1 cellular context compared by ENCODE assay signal in genomic region chr11:19976281-19976941, GRCh38.
TF ChIP-seq lines count a peak whose summit lies in the region.

No MANE protein-coding gene starts in this region.

TF ChIP-seq in HepG2, 621 proteins besides CTCF, POLR2A, EP300 and RAD21 (continued from another document):
- TF ChIP-seq, protein P1, sequence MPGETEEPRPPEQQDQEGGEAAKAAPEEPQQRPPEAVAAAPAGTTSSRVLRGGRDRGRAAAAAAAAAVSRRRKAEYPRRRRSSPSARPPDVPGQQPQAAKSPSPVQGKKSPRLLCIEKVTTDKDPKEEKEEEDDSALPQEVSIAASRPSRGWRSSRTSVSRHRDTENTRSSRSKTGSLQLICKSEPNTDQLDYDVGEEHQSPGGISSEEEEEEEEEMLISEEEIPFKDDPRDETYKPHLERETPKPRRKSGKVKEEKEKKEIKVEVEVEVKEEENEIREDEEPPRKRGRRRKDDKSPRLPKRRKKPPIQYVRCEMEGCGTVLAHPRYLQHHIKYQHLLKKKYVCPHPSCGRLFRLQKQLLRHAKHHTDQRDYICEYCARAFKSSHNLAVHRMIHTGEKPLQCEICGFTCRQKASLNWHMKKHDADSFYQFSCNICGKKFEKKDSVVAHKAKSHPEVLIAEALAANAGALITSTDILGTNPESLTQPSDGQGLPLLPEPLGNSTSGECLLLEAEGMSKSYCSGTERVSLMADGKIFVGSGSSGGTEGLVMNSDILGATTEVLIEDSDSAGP (CRISPR knock-in tag; IDR thresholded peaks at IDR 0.05; ENCODE audit: borderline replicate concordance) = peak; percentile 63; the same call in 1 of the 2 replicates
- TF ChIP-seq KDM6A (CRISPR knock-in tag; IDR thresholded peaks at IDR 0.05; ENCODE audit: low read depth) = peak; percentile 47; the same call in 1 of the 2 replicates
- 0 out of 2 replicates have a peak, but pooled peaks have one; percentile 23 for TF ChIP-seq ZIK1 (CRISPR knock-in tag; IDR thresholded peaks at IDR 0.05; ENCODE audit: borderline replicate concordance, low read depth)
- TF ChIP-seq ZNF674 (CRISPR knock-in tag; IDR thresholded peaks at IDR 0.05; ENCODE audit: low read depth) = no peak
- TF ChIP-seq, protein P2, sequence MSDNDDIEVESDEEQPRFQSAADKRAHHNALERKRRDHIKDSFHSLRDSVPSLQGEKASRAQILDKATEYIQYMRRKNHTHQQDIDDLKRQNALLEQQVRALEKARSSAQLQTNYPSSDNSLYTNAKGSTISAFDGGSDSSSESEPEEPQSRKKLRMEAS (IDR thresholded peaks at IDR 0.05) = peak; percentile 40; the same call in 1 of the 2 replicates
- TF ChIP-seq, protein P3, sequence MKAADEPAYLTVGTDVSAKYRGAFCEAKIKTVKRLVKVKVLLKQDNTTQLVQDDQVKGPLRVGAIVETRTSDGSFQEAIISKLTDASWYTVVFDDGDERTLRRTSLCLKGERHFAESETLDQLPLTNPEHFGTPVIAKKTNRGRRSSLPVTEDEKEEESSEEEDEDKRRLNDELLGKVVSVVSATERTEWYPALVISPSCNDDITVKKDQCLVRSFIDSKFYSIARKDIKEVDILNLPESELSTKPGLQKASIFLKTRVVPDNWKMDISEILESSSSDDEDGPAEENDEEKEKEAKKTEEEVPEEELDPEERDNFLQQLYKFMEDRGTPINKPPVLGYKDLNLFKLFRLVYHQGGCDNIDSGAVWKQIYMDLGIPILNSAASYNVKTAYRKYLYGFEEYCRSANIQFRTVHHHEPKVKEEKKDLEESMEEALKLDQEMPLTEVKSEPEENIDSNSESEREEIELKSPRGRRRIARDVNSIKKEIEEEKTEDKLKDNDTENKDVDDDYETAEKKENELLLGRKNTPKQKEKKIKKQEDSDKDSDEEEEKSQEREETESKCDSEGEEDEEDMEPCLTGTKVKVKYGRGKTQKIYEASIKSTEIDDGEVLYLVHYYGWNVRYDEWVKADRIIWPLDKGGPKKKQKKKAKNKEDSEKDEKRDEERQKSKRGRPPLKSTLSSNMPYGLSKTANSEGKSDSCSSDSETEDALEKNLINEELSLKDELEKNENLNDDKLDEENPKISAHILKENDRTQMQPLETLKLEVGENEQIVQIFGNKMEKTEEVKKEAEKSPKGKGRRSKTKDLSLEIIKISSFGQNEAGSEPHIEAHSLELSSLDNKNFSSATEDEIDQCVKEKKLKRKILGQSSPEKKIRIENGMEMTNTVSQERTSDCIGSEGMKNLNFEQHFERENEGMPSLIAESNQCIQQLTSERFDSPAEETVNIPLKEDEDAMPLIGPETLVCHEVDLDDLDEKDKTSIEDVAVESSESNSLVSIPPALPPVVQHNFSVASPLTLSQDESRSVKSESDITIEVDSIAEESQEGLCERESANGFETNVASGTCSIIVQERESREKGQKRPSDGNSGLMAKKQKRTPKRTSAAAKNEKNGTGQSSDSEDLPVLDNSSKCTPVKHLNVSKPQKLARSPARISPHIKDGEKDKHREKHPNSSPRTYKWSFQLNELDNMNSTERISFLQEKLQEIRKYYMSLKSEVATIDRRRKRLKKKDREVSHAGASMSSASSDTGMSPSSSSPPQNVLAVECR (CRISPR knock-in tag; IDR thresholded peaks at IDR 0.05; ENCODE audit: borderline replicate concordance) = peak; percentile 59; the same call in 1 of the 2 replicates
- TF ChIP-seq ZNF546 (CRISPR knock-in tag; conservative IDR thresholded peaks at IDR 0.05) = 0 out of 2 replicates have a peak, but pooled peaks have one; percentile 50
- TF ChIP-seq MIXL1 (CRISPR knock-in tag; IDR thresholded peaks at IDR 0.05) = 0 out of 2 replicates have a peak, but pooled peaks have one; percentile 50
- peak; percentile 52 for TF ChIP-seq KAT8 (CRISPR knock-in tag; IDR thresholded peaks at IDR 0.05)
- TF ChIP-seq, protein P4, sequence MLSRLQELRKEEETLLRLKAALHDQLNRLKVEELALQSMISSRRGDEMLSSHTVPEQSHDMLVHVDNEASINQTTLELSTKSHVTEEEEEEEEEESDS (CRISPR knock-in tag; IDR thresholded peaks at IDR 0.05; ENCODE audit: borderline replicate concordance) = no peak
- peak; percentile 54; the same call in 1 of the 2 replicates for TF ChIP-seq ZFY (CRISPR knock-in tag; IDR thresholded peaks at IDR 0.05)
- TF ChIP-seq ZNF572 (CRISPR knock-in tag; IDR thresholded peaks at IDR 0.05) = peak; percentile 49; the same call in 1 of the 2 replicates
- peak; percentile 54; the same call in 1 of the 2 replicates for TF ChIP-seq RXRB (CRISPR knock-in tag; IDR thresholded peaks at IDR 0.05; ENCODE audit: borderline replicate concordance)
- TF ChIP-seq, protein P5, sequence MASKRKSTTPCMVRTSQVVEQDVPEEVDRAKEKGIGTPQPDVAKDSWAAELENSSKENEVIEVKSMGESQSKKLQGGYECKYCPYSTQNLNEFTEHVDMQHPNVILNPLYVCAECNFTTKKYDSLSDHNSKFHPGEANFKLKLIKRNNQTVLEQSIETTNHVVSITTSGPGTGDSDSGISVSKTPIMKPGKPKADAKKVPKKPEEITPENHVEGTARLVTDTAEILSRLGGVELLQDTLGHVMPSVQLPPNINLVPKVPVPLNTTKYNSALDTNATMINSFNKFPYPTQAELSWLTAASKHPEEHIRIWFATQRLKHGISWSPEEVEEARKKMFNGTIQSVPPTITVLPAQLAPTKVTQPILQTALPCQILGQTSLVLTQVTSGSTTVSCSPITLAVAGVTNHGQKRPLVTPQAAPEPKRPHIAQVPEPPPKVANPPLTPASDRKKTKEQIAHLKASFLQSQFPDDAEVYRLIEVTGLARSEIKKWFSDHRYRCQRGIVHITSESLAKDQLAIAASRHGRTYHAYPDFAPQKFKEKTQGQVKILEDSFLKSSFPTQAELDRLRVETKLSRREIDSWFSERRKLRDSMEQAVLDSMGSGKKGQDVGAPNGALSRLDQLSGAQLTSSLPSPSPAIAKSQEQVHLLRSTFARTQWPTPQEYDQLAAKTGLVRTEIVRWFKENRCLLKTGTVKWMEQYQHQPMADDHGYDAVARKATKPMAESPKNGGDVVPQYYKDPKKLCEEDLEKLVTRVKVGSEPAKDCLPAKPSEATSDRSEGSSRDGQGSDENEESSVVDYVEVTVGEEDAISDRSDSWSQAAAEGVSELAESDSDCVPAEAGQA (IDR thresholded peaks at IDR 0.05; ENCODE audit: low read depth) = 0 out of 2 replicates have a peak, but pooled peaks have one; percentile 40
- TF ChIP-seq, protein P5 (CRISPR knock-in tag; IDR thresholded peaks at IDR 0.05; ENCODE audit: borderline replicate concordance) = no peak
- peak; percentile 31; the same call in 1 of the 2 replicates for TF ChIP-seq NR2F6 (IDR thresholded peaks at IDR 0.05)
- TF ChIP-seq NR2F6 (CRISPR knock-in tag; IDR thresholded peaks at IDR 0.05) = no peak; the same call in 1 of the 2 replicates
- TF ChIP-seq, protein P6, sequence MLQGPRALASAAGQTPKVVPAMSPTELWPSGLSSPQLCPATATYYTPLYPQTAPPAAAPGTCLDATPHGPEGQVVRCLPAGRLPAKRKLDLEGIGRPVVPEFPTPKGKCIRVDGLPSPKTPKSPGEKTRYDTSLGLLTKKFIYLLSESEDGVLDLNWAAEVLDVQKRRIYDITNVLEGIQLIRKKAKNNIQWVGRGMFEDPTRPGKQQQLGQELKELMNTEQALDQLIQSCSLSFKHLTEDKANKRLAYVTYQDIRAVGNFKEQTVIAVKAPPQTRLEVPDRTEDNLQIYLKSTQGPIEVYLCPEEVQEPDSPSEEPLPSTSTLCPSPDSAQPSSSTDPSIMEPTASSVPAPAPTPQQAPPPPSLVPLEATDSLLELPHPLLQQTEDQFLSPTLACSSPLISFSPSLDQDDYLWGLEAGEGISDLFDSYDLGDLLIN (CRISPR knock-in tag; IDR thresholded peaks at IDR 0.05; ENCODE audit: borderline replicate concordance) = no peak
- TF ChIP-seq ZNF766 (CRISPR knock-in tag; IDR thresholded peaks at IDR 0.05; ENCODE audit: borderline replicate concordance) = 0 out of 2 replicates have a peak, but pooled peaks have one; percentile 45
- TF ChIP-seq, protein P7, sequence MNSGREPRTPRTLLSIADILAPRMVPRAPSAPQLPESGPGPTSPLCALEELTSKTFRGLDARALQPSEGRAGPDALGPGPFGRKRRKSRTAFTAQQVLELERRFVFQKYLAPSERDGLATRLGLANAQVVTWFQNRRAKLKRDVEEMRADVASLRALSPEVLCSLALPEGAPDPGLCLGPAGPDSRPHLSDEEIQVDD (CRISPR knock-in tag; IDR thresholded peaks at IDR 0.05; ENCODE audit: borderline replicate concordance) = 0 out of 2 replicates have a peak, but pooled peaks have one; percentile 51
- TF ChIP-seq HIC2 (CRISPR knock-in tag; IDR thresholded peaks at IDR 0.05; ENCODE audit: low read depth) = no peak
- 0 out of 2 replicates have a peak, but pooled peaks have one; percentile 42 for TF ChIP-seq DPF2 (CRISPR knock-in tag; IDR thresholded peaks at IDR 0.05; ENCODE audit: borderline replicate concordance, low read depth)
- TF ChIP-seq MED1 (CRISPR knock-in tag; IDR thresholded peaks at IDR 0.05) = peak; percentile 88
- no peak for TF ChIP-seq ATF7-NPFF (CRISPR knock-in tag; IDR thresholded peaks at IDR 0.05; ENCODE audit: low read depth)
- peak; percentile 76 for TF ChIP-seq ONECUT2 (CRISPR knock-in tag; IDR thresholded peaks at IDR 0.05)
- peak; percentile 63; the same call in 1 of the 2 replicates for TF ChIP-seq IRF2 (CRISPR knock-in tag; IDR thresholded peaks at IDR 0.05)
- TF ChIP-seq CENPX (CRISPR knock-in tag; IDR thresholded peaks at IDR 0.05) = no peak
- TF ChIP-seq BRCA1 (CRISPR knock-in tag; IDR thresholded peaks at IDR 0.05) = peak; percentile 73; the same call in 1 of the 2 replicates
- TF ChIP-seq CREM (IDR thresholded peaks at IDR 0.05) = peak; percentile 32; the same call in 1 of the 2 replicates
- no peak for TF ChIP-seq CREM (CRISPR knock-in tag; IDR thresholded peaks at IDR 0.05)
- peak; percentile 22 for TF ChIP-seq STAG1 (CRISPR knock-in tag; IDR thresholded peaks at IDR 0.05)
- TF ChIP-seq CBX5 (CRISPR knock-in tag; IDR thresholded peaks at IDR 0.05; ENCODE audit: borderline replicate concordance) = no peak
- no peak for TF ChIP-seq ZNF747 (CRISPR knock-in tag; IDR thresholded peaks at IDR 0.05; ENCODE audit: borderline replicate concordance)
- peak; percentile 67; the same call in 1 of the 2 replicates for TF ChIP-seq BCL6 (CRISPR knock-in tag; IDR thresholded peaks at IDR 0.05)
- TF ChIP-seq, protein P8, sequence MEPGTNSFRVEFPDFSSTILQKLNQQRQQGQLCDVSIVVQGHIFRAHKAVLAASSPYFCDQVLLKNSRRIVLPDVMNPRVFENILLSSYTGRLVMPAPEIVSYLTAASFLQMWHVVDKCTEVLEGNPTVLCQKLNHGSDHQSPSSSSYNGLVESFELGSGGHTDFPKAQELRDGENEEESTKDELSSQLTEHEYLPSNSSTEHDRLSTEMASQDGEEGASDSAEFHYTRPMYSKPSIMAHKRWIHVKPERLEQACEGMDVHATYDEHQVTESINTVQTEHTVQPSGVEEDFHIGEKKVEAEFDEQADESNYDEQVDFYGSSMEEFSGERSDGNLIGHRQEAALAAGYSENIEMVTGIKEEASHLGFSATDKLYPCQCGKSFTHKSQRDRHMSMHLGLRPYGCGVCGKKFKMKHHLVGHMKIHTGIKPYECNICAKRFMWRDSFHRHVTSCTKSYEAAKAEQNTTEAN (CRISPR knock-in tag; conservative IDR thresholded peaks at IDR 0.05) = no peak
